In the genomic region with DNA sequence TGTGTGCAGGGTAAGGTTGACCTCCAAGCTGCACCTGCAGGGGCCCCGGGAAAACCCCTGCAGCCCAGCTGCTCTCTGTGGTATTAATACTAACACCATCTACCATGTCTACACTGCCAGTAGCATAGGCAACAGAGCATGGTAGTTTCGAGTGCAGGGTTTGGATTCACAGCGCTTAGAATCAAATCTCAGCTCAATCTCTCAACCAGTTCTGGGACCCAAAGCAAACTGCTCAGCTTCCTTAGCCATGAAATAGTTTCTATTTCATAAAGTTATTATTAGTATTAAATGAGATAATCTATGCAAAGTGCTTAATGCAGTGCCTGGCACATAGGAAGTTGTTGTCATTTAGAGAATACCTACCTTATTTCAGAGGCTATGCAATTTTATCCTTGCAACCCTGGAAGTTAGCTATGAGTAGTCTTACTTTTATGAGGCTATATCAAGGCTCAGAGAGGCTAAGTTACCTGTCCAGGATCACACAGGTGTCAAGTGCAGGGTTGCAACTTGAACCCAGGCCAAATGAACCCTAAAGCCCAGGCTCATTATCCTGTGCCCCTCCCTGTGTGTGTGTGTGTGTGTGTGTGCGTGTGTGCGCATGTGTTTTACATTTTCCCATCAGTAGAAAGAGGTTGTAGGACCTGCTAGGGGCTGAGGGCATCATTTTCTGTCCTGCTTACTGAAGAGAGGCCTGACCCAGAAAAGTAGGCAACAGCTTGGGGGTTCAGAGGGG, we compare ENCODE assay signal across 10 cellular contexts. TPM values are rescaled to one million over a fixed set of nuclear protein-coding genes. Genes with fewer than 3 reads are reported as not detected.
DNase-seq lines count a peak whose midpoint lies in the region; ATAC-seq and TF ChIP-seq lines count a peak whose summit lies in the region.
"Had no signal": no experiment of that assay in that cellular context is flagged by ENCODE, and none has a peak within 500 bp of the region (broad histone marks: within the 10 kb centered on the region; RNA-seq: fewer than 3 reads in every experiment).

No MANE protein-coding gene starts in this region.

- no peaks in the 10 kb centered on the region for H3K9me3 ChIP-seq in CD4-positive, CD25-positive, alpha-beta regulatory T cell (ENCODE audit: control insufficient read depth in 2 of 2, low read length in 2 of 2)
- H3K9me3 ChIP-seq in Peyer's patch: no peaks in the 10 kb centered on the region
- H3K9me3 ChIP-seq in CD8-positive, alpha-beta memory T cell (ENCODE audit: low read length): no peaks in the 10 kb centered on the region

- H3K27ac ChIP-seq in CD4-positive, CD25-positive, alpha-beta regulatory T cell (ENCODE audit: insufficient read depth, low read length, poor library complexity, severe bottlenecking): no peak overlapping the region
- peak overlapping the region in 1 of 4 donors; percentile 67 for H3K27ac ChIP-seq in Peyer's patch
- no peak overlapping the region for H3K27ac ChIP-seq in CD8-positive, alpha-beta memory T cell (ENCODE audit: low read depth, low read length)
- H3K27ac ChIP-seq: HL-60 had no signal

- H3K27me3 ChIP-seq in CD4-positive, CD25-positive, alpha-beta regulatory T cell (ENCODE audit: control insufficient read depth, insufficient read depth, low read length): no peaks in the 10 kb centered on the region
- no peaks in the 10 kb centered on the region for H3K27me3 ChIP-seq in Peyer's patch
- no peaks in the 10 kb centered on the region for H3K27me3 ChIP-seq in CD8-positive, alpha-beta memory T cell (ENCODE audit: insufficient read depth, low read length, poor library complexity, severe bottlenecking)

- TF ChIP-seq POLR2A in Peyer's patch (IDR thresholded peaks at IDR 0.05): no peak

- no peak overlapping the region for H3K4me3 Mint-ChIP-seq in CD4-positive, CD25-positive, alpha-beta regulatory T cell
- H3K4me3 Mint-ChIP-seq in CD8-positive, alpha-beta memory T cell: no peak overlapping the region

- peak; percentile 33 to 43 for ATAC-seq in CD4-positive, CD25-positive, alpha-beta regulatory T cell (ENCODE audit: low read depth in 2 of 2)
- peak; percentile 93 for ATAC-seq in HG02885 (IDR thresholded peaks at IDR 0.05; ENCODE audit: poor library complexity, unreplicated experiment)

- TF ChIP-seq CTCF in Peyer's patch (IDR thresholded peaks at IDR 0.05): no peak

- H3K4me3 ChIP-seq in CD4-positive, CD25-positive, alpha-beta regulatory T cell (ENCODE audit: low read depth, low read length): no peak overlapping the region
- H3K4me3 ChIP-seq in Peyer's patch: no peak overlapping the region
- no peak overlapping the region for H3K4me3 ChIP-seq in CD8-positive, alpha-beta memory T cell (ENCODE audit: low read length)

- no peaks in the 10 kb centered on the region for H3K4me1 ChIP-seq in CD4-positive, CD25-positive, alpha-beta regulatory T cell (ENCODE audit: control insufficient read depth, insufficient read depth, low read length, poor library complexity, severe bottlenecking)
- peaks cover 0 to 5% (median 0%) of the 10 kb centered on the region in 4 donors for H3K4me1 ChIP-seq in Peyer's patch
- no peaks in the 10 kb centered on the region for H3K4me1 ChIP-seq in CD8-positive, alpha-beta memory T cell (ENCODE audit: insufficient read depth, low read length)

- H3K27me3 Mint-ChIP-seq in CD4-positive, CD25-positive, alpha-beta regulatory T cell: peaks cover 1% of the 10 kb centered on the region
- peaks cover 14 to 40% of the 10 kb centered on the region in 2 donors for H3K27me3 Mint-ChIP-seq in CD8-positive, alpha-beta memory T cell

- POLR2A ChIA-PET in CD8-positive, alpha-beta memory T cell (lab: Charles Lee): no interaction called here

- no peak for DNase-seq in CD4-positive, CD25-positive, alpha-beta regulatory T cell
- peak; percentile 30 for DNase-seq in GM19240 (ENCODE audit: insufficient read length, low spot score)
- peak in 2 of 3 donors; percentile 70 to 83 for DNase-seq in Peyer's patch
- DNase-seq in stimulated activated CD4-positive, alpha-beta T cell treated with anti-CD3 and anti-CD28 coated beads, Interleukin-2, amount 100 ng/mL, for 24 hours: no peak
- no peak for DNase-seq in activated CD4-positive, CD25-positive, alpha-beta regulatory T cell treated with anti-CD3 and anti-CD28 coated beads, Interleukin-2, amount 50 U/mL, for 72 hours
- no peak for DNase-seq in CD8-positive, alpha-beta memory T cell
- DNase-seq in epidermal melanocyte (ENCODE audit: insufficient read length, low spot score): no peak
- DNase-seq: AML-193 had no signal

- no peaks in the 10 kb centered on the region for H3K36me3 Mint-ChIP-seq in CD4-positive, CD25-positive, alpha-beta regulatory T cell
- H3K36me3 Mint-ChIP-seq in CD8-positive, alpha-beta memory T cell: no peaks in the 10 kb centered on the region

- peaks cover 0 to 7% (median 4%) of the 10 kb centered on the region in 4 donors for H3K4me1 Mint-ChIP-seq in CD4-positive, CD25-positive, alpha-beta regulatory T cell
- H3K4me1 Mint-ChIP-seq in CD8-positive, alpha-beta memory T cell: no peaks in the 10 kb centered on the region

- no peak overlapping the region for H3K27ac Mint-ChIP-seq in CD4-positive, CD25-positive, alpha-beta regulatory T cell
- no peak overlapping the region for H3K27ac Mint-ChIP-seq in CD8-positive, alpha-beta memory T cell

- CTCF ChIA-PET in CD8-positive, alpha-beta memory T cell (lab: Charles Lee): interaction anchor here (1.9 kb wide), 1 partner anchor 359 kb away, joined by 5 read pairs; no protein-coding TSS in a partner anchor

- H3K9me3 Mint-ChIP-seq in CD4-positive, CD25-positive, alpha-beta regulatory T cell: no peaks in the 10 kb centered on the region
- no peaks in the 10 kb centered on the region for H3K9me3 Mint-ChIP-seq in CD8-positive, alpha-beta memory T cell

- no peaks in the 10 kb centered on the region for H3K36me3 ChIP-seq in CD4-positive, CD25-positive, alpha-beta regulatory T cell (ENCODE audit: control insufficient read depth, insufficient read depth, low read length)
- no peaks in the 10 kb centered on the region for H3K36me3 ChIP-seq in Peyer's patch
- no peaks in the 10 kb centered on the region for H3K36me3 ChIP-seq in CD8-positive, alpha-beta memory T cell (ENCODE audit: insufficient read depth, low read length)

RNA-seq across cellular contexts. Expression of gene MRPS18A, which starts 27.6 kb away (rescaled TPM):
- total RNA-seq in CD4-positive, CD25-positive, alpha-beta regulatory T cell: 24.3 TPM
- polyA plus RNA-seq in CD4-positive, CD25-positive, alpha-beta regulatory T cell: 10 to 100 TPM; 65.0 to 73.8 (median 70.4) TPM
- 10 to 100 TPM; 41.1 to 64.4 (median 52.4) TPM for total RNA-seq in Peyer's patch
- total RNA-seq in CD8-positive, alpha-beta memory T cell: 10 to 100 TPM; 60.4 to 60.6 TPM
- polyA plus RNA-seq in CD8-positive, alpha-beta memory T cell: 65.2 TPM

RNA-seq across cellular contexts. Expression of gene VEGFA, which starts 54.8 kb away (rescaled TPM):
- total RNA-seq in CD4-positive, CD25-positive, alpha-beta regulatory T cell: 0.22 TPM
- polyA plus RNA-seq in CD4-positive, CD25-positive, alpha-beta regulatory T cell: under 1 TPM in 2 of 4 donors, not detected in 2; 0.01 to 0.13 TPM
- 100 to 1,000 TPM; 202 to 663 (median 418) TPM for total RNA-seq in Peyer's patch
- 10 to 100 TPM; 16.4 to 17.5 TPM for total RNA-seq in CD8-positive, alpha-beta memory T cell
- not detected for polyA plus RNA-seq in CD8-positive, alpha-beta memory T cell

Comparison
In these comparisons a context has a peak if more than half of its experiments do, and no peak if none do; other contexts are left out.
1. DNase-seq: peak in GM19240 (single experiment) and Peyer's patch (2 of 3); none in CD4-positive, CD25-positive, alpha-beta regulatory T cell (0 of 3), stimulated activated CD4-positive, alpha-beta T cell treated with anti-CD3 and anti-CD28 coated beads, Interleukin-2, amount 100 ng/mL, for 24 hours (0 of 2), activated CD4-positive, CD25-positive, alpha-beta regulatory T cell treated with anti-CD3 and anti-CD28 coated beads, Interleukin-2, amount 50 U/mL, for 72 hours (single experiment), CD8-positive, alpha-beta memory T cell (0 of 5) and epidermal melanocyte (single experiment).
2. RNA of gene VEGFA, which starts 54.8 kb away (total RNA-seq): 202 to 663 TPM in Peyer's patch and 16.4 to 17.5 TPM in CD8-positive, alpha-beta memory T cell; 0.22 TPM in CD4-positive, CD25-positive, alpha-beta regulatory T cell (single experiment); every median in the first group is over 10 times any median in the second.